In the genomic region with DNA sequence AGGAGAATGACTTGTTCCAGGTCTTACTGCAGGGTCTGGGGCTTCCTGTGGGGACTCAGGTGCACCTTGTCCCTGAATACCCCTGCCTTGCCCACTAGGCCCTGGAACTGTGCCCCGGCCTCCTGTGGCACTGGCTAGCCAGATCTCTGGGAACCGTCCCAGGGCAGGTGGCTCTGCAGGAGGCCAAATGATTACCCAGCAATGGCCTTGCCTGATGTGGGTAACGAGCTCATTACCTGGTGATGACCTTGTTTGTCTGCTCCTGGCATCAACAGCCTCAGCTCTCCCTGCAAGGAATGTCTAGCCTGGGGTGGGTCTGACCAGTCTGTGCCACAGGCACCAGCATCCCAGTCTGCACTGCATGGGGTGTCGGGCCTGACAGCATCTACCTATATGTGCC, we compare ENCODE assay signal across 6 cellular contexts. TPM values are rescaled to one million over a fixed set of nuclear protein-coding genes. Genes with fewer than 3 reads are reported as not detected.
"Had no signal": no experiment of that assay in that cellular context is flagged by ENCODE, and none has a peak within 500 bp of the region (broad histone marks: within the 10 kb centered on the region; RNA-seq: fewer than 3 reads in every experiment).

No MANE protein-coding gene starts in this region.

RNA-seq across cellular contexts. Expression of a gene that starts 18.2 kb away (rescaled TPM):
- total RNA-seq: PC-3, PC-9, Peyer's patch, Right ventricle myocardium superior, RPMI7951 had no signal
- polyA plus RNA-seq: SK-N-SH had no signal
